In genomic region chr15:70426065-70426821, GRCh38 we compare ENCODE assay signal across 14 cellular contexts.
DNase-seq lines count a peak whose midpoint lies in the region; ATAC-seq and TF ChIP-seq lines count a peak whose summit lies in the region.
"Had no signal": no experiment of that assay in that cellular context is flagged by ENCODE, and none has a peak within 500 bp of the region (broad histone marks: within the 10 kb centered on the region; RNA-seq: fewer than 3 reads in every experiment).

No MANE protein-coding gene starts in this region.

- no peak for TF ChIP-seq EP300 in SK-N-SH (IDR thresholded peaks at IDR 0.05; ENCODE audit: borderline replicate concordance in 1 of 2, low read depth in 1 of 2, low read length in 1 of 2)

- POLR2A ChIA-PET in SK-N-SH (lab: Yijun Ruan, JAX) = interaction anchor here (0.9 kb wide), 1 partner anchor 40 kb away, joined by 3 read pairs; no protein-coding TSS in a partner anchor

- ATAC-seq in HG03342 (IDR thresholded peaks at IDR 0.05; ENCODE audit: unreplicated experiment) = no peak
- ATAC-seq in HG03520 (IDR thresholded peaks at IDR 0.05; ENCODE audit: unreplicated experiment) = no peak

- H3F3A ChIP-seq in SK-N-SH (replicated peaks; ENCODE audit: insufficient read depth) = no peaks in the 10 kb centered on the region

- no peak for TF ChIP-seq RAD21 in SK-N-SH (IDR thresholded peaks at IDR 0.05; ENCODE audit: low read length)

- H3K9ac ChIP-seq in SK-N-SH = no peak overlapping the region

- 0 out of 2 replicates have a peak, but pooled peaks cover 1% of the 10 kb centered on the region for H3K27me3 ChIP-seq in SK-N-SH (ENCODE audit: insufficient read depth)
- H3K27me3 ChIP-seq: Peyer's patch had no signal

- H3K4me3 ChIP-seq in SK-N-SH (ENCODE audit: low read depth in 2 of 2, low read length in 1 of 2) (no peak overlapping the region), fibroblast of the aortic adventitia (ENCODE audit: low read depth, low read length) (no peak overlapping the region)
- H3K4me3 ChIP-seq: K562, Peyer's patch had no signal

- no peaks in the 10 kb centered on the region for H3K9me3 ChIP-seq in SK-N-SH
- H3K9me3 ChIP-seq: Peyer's patch had no signal

- TF ChIP-seq CTCF in SK-N-SH (IDR thresholded peaks at IDR 0.05) = no peak
- TF ChIP-seq CTCF in fibroblast of the aortic adventitia (IDR thresholded peaks at IDR 0.05; ENCODE audit: insufficient read depth, low read length) = no peak

- peaks cover 0 to 7% of the 10 kb centered on the region in 2 experiments; a peak in 1 of 4 replicates for H3K4me1 ChIP-seq in SK-N-SH (ENCODE audit: control insufficient read depth in 1 of 2, insufficient read depth in 2 of 2, low read depth in 1 of 2, low read length in 1 of 2)
- H3K4me1 ChIP-seq: Peyer's patch had no signal

- no peaks in the 10 kb centered on the region for H3K79me2 ChIP-seq in SK-N-SH (ENCODE audit: insufficient read depth)

- DNase-seq in AG08395 (ENCODE audit: low spot score) (peak; percentile 21), HCEC 1CT (peak; percentile 11), SK-N-SH (no peak), fibroblast of the aortic adventitia (ENCODE audit: low read depth) (peak; percentile 13), HUDEP-2 (lab: John Stamatoyannopoulos, UW; ENCODE audit: unreplicated experiment in 76 of 76) (no peak)
- DNase-seq in stimulated activated CD4-positive, alpha-beta T cell treated with anti-CD3 and anti-CD28 coated beads, Interleukin-4, amount 100 ng/mL, for 1 hour = no peak
- DNase-seq: cerebellar nuclear complex, glutamatergic neuron, NCI-H1694, NCI-H524, Peyer's patch had no signal

- H3K27ac ChIP-seq in SK-N-SH (ENCODE audit: low read depth in 2 of 2, low read length in 1 of 2) = no peak overlapping the region
- H3K27ac ChIP-seq: Peyer's patch had no signal

- 83% methylated on average over 15 of the region's 17 CpGs for WGBS in SK-N-SH (ENCODE audit: low lambda C conversion rate)

- H2AFZ ChIP-seq in SK-N-SH (ENCODE audit: low read depth) = no peak overlapping the region

- H3K36me3 ChIP-seq in SK-N-SH (replicated peaks in 1 of 2; ENCODE audit: control insufficient read depth in 1 of 2, insufficient read depth in 2 of 2, low read length in 1 of 2) = no peaks in the 10 kb centered on the region
- H3K36me3 ChIP-seq: Peyer's patch had no signal

- CTCF ChIA-PET in SK-N-SH (lab: Yijun Ruan, JAX) = interaction anchor here (0.9 to 1.9 kb wide), 5 partner anchors 20 to 895 kb away, joined by 3 to 8 read pairs (median 3); no protein-coding TSS in a partner anchor

- H3K4me2 ChIP-seq in SK-N-SH = no peak overlapping the region

- H3K9me2 ChIP-seq in SK-N-SH = no peaks in the 10 kb centered on the region

- H4K20me1 ChIP-seq in SK-N-SH (ENCODE audit: insufficient read depth) = no peaks in the 10 kb centered on the region

TF ChIP-seq in SK-N-SH, 30 proteins besides CTCF, POLR2A, EP300 and RAD21:
- TF ChIP-seq FOSL2 (IDR thresholded peaks at IDR 0.05; ENCODE audit: borderline replicate concordance, low read depth) (peak; percentile 14; the same call in 1 of the 2 replicates), USF1 (IDR thresholded peaks at IDR 0.05; ENCODE audit: borderline replicate concordance, low read depth) (no peak), MAX (IDR thresholded peaks at IDR 0.05; ENCODE audit: low read depth) (no peak), SMC3 (IDR thresholded peaks at IDR 0.05; ENCODE audit: low read depth, low read length) (no peak), SIN3A (IDR thresholded peaks at IDR 0.05; ENCODE audit: borderline replicate concordance, low read depth, low read length) (no peak), MXI1 (IDR thresholded peaks at IDR 0.05; ENCODE audit: low read depth, low read length) (no peak), RFX5 (IDR thresholded peaks at IDR 0.05; ENCODE audit: low read length) (no peak), ZBTB33 (IDR thresholded peaks at IDR 0.05; ENCODE audit: borderline replicate concordance, low read depth) (no peak), NRF1 (IDR thresholded peaks at IDR 0.05; ENCODE audit: low read depth, low read length) (no peak), TCF12 (IDR thresholded peaks at IDR 0.05) (no peak), REST (IDR thresholded peaks at IDR 0.05; ENCODE audit: low read depth, low read length) (0 out of 2 replicates have a peak, but pooled peaks have one; percentile 42), GABPA (IDR thresholded peaks at IDR 0.05; ENCODE audit: low read depth) (no peak), YY1 (IDR thresholded peaks at IDR 0.05; ENCODE audit: low read depth) (no peak), USF2 (IDR thresholded peaks at IDR 0.05; ENCODE audit: borderline replicate concordance, low read depth, low read length) (no peak)

Comparison
In these comparisons a context has a peak if more than half of its experiments do, and no peak if none do; other contexts are left out.
1. DNase-seq: peak in AG08395 (single experiment), HCEC 1CT (single experiment) and fibroblast of the aortic adventitia (single experiment); none in SK-N-SH (single experiment), stimulated activated CD4-positive, alpha-beta T cell treated with anti-CD3 and anti-CD28 coated beads, Interleukin-4, amount 100 ng/mL, for 1 hour (single experiment) and HUDEP-2 (0 of 76).